ENCODE assay signal across 23 cellular contexts in the genomic region with DNA sequence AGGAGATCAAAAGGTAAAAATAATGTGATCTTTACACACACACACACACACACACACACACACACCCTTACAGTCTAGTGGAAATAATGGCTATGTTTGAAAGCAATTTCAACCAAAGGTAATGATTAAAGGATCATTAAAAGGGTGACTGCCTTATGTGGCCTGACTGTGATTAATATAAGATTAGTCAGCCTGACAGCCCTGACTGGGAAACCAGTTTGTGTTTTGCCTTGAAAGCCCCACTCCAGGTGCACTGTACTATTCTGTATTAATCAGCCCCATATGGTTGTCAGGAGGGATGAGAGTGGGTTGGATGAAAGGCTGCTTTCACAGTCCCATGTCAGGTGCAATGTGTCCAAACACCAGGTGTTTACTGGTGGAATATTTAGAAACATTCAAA. TPM values are rescaled to one million over a fixed set of nuclear protein-coding genes. Genes with fewer than 3 reads are reported as not detected.
A peak's percentile ranks its signal among the peaks of the same experiment; 100 is the strongest.
DNase-seq lines count a peak whose midpoint lies in the region; ATAC-seq and TF ChIP-seq lines count a peak whose summit lies in the region.
"Had no signal": no experiment of that assay in that cellular context is flagged by ENCODE, and none has a peak within 500 bp of the region (broad histone marks: within the 10 kb centered on the region; RNA-seq: fewer than 3 reads in every experiment).

No MANE protein-coding gene starts in this region.

- no peak overlapping the region for H3K27ac Mint-ChIP-seq in activated CD8-positive, alpha-beta memory T cell treated with anti-CD3 and anti-CD28 coated beads, Interleukin-2, amount 10 ng/mL, durations not matched to agents 7 days and 5 days
- H3K27ac Mint-ChIP-seq in natural killer cell, result no peak overlapping the region
- H3K27ac Mint-ChIP-seq in naive thymus-derived CD8-positive, alpha-beta T cell, result no peak overlapping the region
- H3K27ac Mint-ChIP-seq in activated T-helper 17 cell treated with anti-CD3 and anti-CD28 coated beads, Interleukin-2, amount 50 U/mL, for 72 hours, result no peak overlapping the region
- H3K27ac Mint-ChIP-seq: activated B cell treated with CpG ODN at 0.5 μM for 24 hours; activated CD8-positive, alpha-beta T cell treated with anti-CD3 and anti-CD28 coated beads for 36 hours; activated T-cell treated with anti-CD3 and anti-CD28 coated beads, Interleukin-2, amount 50 U/mL, for 72 hours; CD8-positive, alpha-beta memory T cell; effector memory CD8-positive, alpha-beta T cell had no signal

- ATAC-seq in esophagus mucosa, result peak; percentile 69
- ATAC-seq in activated CD8-positive, alpha-beta memory T cell treated with anti-CD3 and anti-CD28 coated beads, Interleukin-2, amount 10 ng/mL, durations not matched to agents 7 days and 5 days, result no peak
- ATAC-seq in natural killer cell, result no peak
- ATAC-seq in naive thymus-derived CD8-positive, alpha-beta T cell, result no peak
- ATAC-seq in activated T-helper 17 cell treated with anti-CD3 and anti-CD28 coated beads, Interleukin-2, amount 50 U/mL, for 72 hours (replicated peaks), result no peak
- ATAC-seq: activated CD8-positive, alpha-beta T cell treated with anti-CD3 and anti-CD28 coated beads for 36 hours; activated T-cell treated with anti-CD3 and anti-CD28 coated beads, Interleukin-2, amount 50 U/mL, for 72 hours; effector memory CD8-positive, alpha-beta T cell; left lobe of liver; right lobe of liver had no signal

- DNase-seq in ACHN, result peak; percentile 77
- DNase-seq in NCI-H1417 (lab: John Stamatoyannopoulos, UW), result peak in 2 of 3 experiments; percentile 84 to 98
- peak; percentile 47 for DNase-seq in NCI-H82 treated with DMSO at 0.1 percent for 48 hours (lab: John Stamatoyannopoulos, UW; ENCODE audit: unreplicated experiment)
- no peak for DNase-seq in activated CD8-positive, alpha-beta memory T cell treated with anti-CD3 and anti-CD28 coated beads, Interleukin-2, amount 10 ng/mL, durations not matched to agents 7 days and 5 days
- no peak for DNase-seq in natural killer cell
- DNase-seq in naive thymus-derived CD8-positive, alpha-beta T cell, result no peak
- DNase-seq: activated B cell treated with CpG ODN at 0.5 μM for 24 hours; activated CD8-positive, alpha-beta T cell treated with anti-CD3 and anti-CD28 coated beads for 36 hours; activated T-cell treated with anti-CD3 and anti-CD28 coated beads, Interleukin-2, amount 50 U/mL, for 72 hours; CD8-positive, alpha-beta memory T cell; effector memory CD8-positive, alpha-beta T cell; IMR-90; MG63; NCI-H2107; occipital lobe; right lobe of liver; SJCRH30; stimulated activated CD4-positive, alpha-beta T cell treated with anti-CD3 and anti-CD28 coated beads, Interleukin-2, amount 100 ng/mL, for 24 hours; T-helper 2 cell; uterus had no signal

- H3K4me1 Mint-ChIP-seq in activated CD8-positive, alpha-beta memory T cell treated with anti-CD3 and anti-CD28 coated beads, Interleukin-2, amount 10 ng/mL, durations not matched to agents 7 days and 5 days, result no peaks in the 10 kb centered on the region
- H3K4me1 Mint-ChIP-seq in natural killer cell, result no peaks in the 10 kb centered on the region
- no peaks in the 10 kb centered on the region for H3K4me1 Mint-ChIP-seq in naive thymus-derived CD8-positive, alpha-beta T cell
- no peaks in the 10 kb centered on the region for H3K4me1 Mint-ChIP-seq in activated T-helper 17 cell treated with anti-CD3 and anti-CD28 coated beads, Interleukin-2, amount 50 U/mL, for 72 hours
- H3K4me1 Mint-ChIP-seq: activated B cell treated with CpG ODN at 0.5 μM for 24 hours; CD8-positive, alpha-beta memory T cell had no signal

- H3K36me3 Mint-ChIP-seq in activated CD8-positive, alpha-beta memory T cell treated with anti-CD3 and anti-CD28 coated beads, Interleukin-2, amount 10 ng/mL, durations not matched to agents 7 days and 5 days, result no peaks in the 10 kb centered on the region
- H3K36me3 Mint-ChIP-seq in natural killer cell, result no peaks in the 10 kb centered on the region
- H3K36me3 Mint-ChIP-seq in naive thymus-derived CD8-positive, alpha-beta T cell, result no peaks in the 10 kb centered on the region
- no peaks in the 10 kb centered on the region for H3K36me3 Mint-ChIP-seq in activated T-helper 17 cell treated with anti-CD3 and anti-CD28 coated beads, Interleukin-2, amount 50 U/mL, for 72 hours (ENCODE audit: low read depth)
- H3K36me3 Mint-ChIP-seq: CD8-positive, alpha-beta memory T cell had no signal

- intact Hi-C loops in natural killer cell (cut with micrococcal nuclease), result no loop called here

- H3K4me3 Mint-ChIP-seq in activated CD8-positive, alpha-beta memory T cell treated with anti-CD3 and anti-CD28 coated beads, Interleukin-2, amount 10 ng/mL, durations not matched to agents 7 days and 5 days, result no peak overlapping the region
- H3K4me3 Mint-ChIP-seq in natural killer cell, result no peak overlapping the region
- no peak overlapping the region for H3K4me3 Mint-ChIP-seq in naive thymus-derived CD8-positive, alpha-beta T cell
- H3K4me3 Mint-ChIP-seq in activated T-helper 17 cell treated with anti-CD3 and anti-CD28 coated beads, Interleukin-2, amount 50 U/mL, for 72 hours, result no peak overlapping the region
- H3K4me3 Mint-ChIP-seq: activated B cell treated with CpG ODN at 0.5 μM for 24 hours; activated CD8-positive, alpha-beta T cell treated with anti-CD3 and anti-CD28 coated beads for 36 hours; activated T-cell treated with anti-CD3 and anti-CD28 coated beads, Interleukin-2, amount 50 U/mL, for 72 hours; CD8-positive, alpha-beta memory T cell; effector memory CD8-positive, alpha-beta T cell had no signal

- H3K9me3 Mint-ChIP-seq in activated CD8-positive, alpha-beta memory T cell treated with anti-CD3 and anti-CD28 coated beads, Interleukin-2, amount 10 ng/mL, durations not matched to agents 7 days and 5 days (ENCODE audit: low read depth), result peaks cover 13% of the 10 kb centered on the region
- H3K9me3 Mint-ChIP-seq in natural killer cell, result peaks cover 2 to 4% of the 10 kb centered on the region in 2 donors
- H3K9me3 Mint-ChIP-seq in naive thymus-derived CD8-positive, alpha-beta T cell, result peaks cover 0 to 13% (median 0%) of the 10 kb centered on the region in 9 donors
- H3K9me3 Mint-ChIP-seq in activated T-helper 17 cell treated with anti-CD3 and anti-CD28 coated beads, Interleukin-2, amount 50 U/mL, for 72 hours, result peaks cover 11% of the 10 kb centered on the region
- H3K9me3 Mint-ChIP-seq: activated CD8-positive, alpha-beta T cell treated with anti-CD3 and anti-CD28 coated beads for 36 hours had no signal

- in situ Hi-C loops in ACHN (cut with HindIII; ENCODE audit: low pct_ligation_motif_present, low pct_unique_long_range_greater_than_20kb, low sequenced_read_pairs), result no loop called here

- POLR2A ChIA-PET in naive thymus-derived CD8-positive, alpha-beta T cell (lab: Charles Lee), result no interaction called here

- CTCF ChIA-PET in activated CD8-positive, alpha-beta memory T cell treated with anti-CD3 and anti-CD28 coated beads, Interleukin-2, amount 10 ng/mL, durations not matched to agents 7 days and 5 days (lab: Charles Lee), result no interaction called here

- H3K27me3 Mint-ChIP-seq in activated CD8-positive, alpha-beta memory T cell treated with anti-CD3 and anti-CD28 coated beads, Interleukin-2, amount 10 ng/mL, durations not matched to agents 7 days and 5 days, result no peaks in the 10 kb centered on the region
- peaks cover 0 to 2% of the 10 kb centered on the region in 2 donors for H3K27me3 Mint-ChIP-seq in natural killer cell (ENCODE audit: low read depth in 2 of 2)
- peaks cover 0 to 5% (median 2%) of the 10 kb centered on the region in 5 donors for H3K27me3 Mint-ChIP-seq in naive thymus-derived CD8-positive, alpha-beta T cell
- H3K27me3 Mint-ChIP-seq in activated T-helper 17 cell treated with anti-CD3 and anti-CD28 coated beads, Interleukin-2, amount 50 U/mL, for 72 hours, result no peaks in the 10 kb centered on the region
- H3K27me3 Mint-ChIP-seq: activated B cell treated with CpG ODN at 0.5 μM for 24 hours; activated CD8-positive, alpha-beta T cell treated with anti-CD3 and anti-CD28 coated beads for 36 hours; CD8-positive, alpha-beta memory T cell; effector memory CD8-positive, alpha-beta T cell had no signal

- no peak for TF ChIP-seq CTCF in natural killer cell (IDR thresholded peaks at IDR 0.05)

RNA-seq across cellular contexts. Expression of a gene that starts 10.5 kb away (rescaled TPM):
- total RNA-seq in esophagus mucosa (4.6 TPM), natural killer cell (not detected)
- total RNA-seq in activated CD8-positive, alpha-beta memory T cell treated with anti-CD3 and anti-CD28 coated beads, Interleukin-2, amount 10 ng/mL, durations not matched to agents 7 days and 5 days, result not detected
- total RNA-seq in naive thymus-derived CD8-positive, alpha-beta T cell, result not detected
- not detected for polyA plus RNA-seq in naive thymus-derived CD8-positive, alpha-beta T cell
- total RNA-seq in activated T-helper 17 cell treated with anti-CD3 and anti-CD28 coated beads, Interleukin-2, amount 50 U/mL, for 72 hours, result not detected
- total RNA-seq: activated B cell treated with CpG ODN at 0.5 μM for 24 hours; activated CD8-positive, alpha-beta T cell treated with anti-CD3 and anti-CD28 coated beads for 36 hours; activated T-cell treated with anti-CD3 and anti-CD28 coated beads, Interleukin-2, amount 50 U/mL, for 72 hours; CD8-positive, alpha-beta memory T cell had no signal
- polyA plus RNA-seq: CD8-positive, alpha-beta memory T cell had no signal

RNA-seq across cellular contexts. Expression of a gene that starts 48.3 kb away (rescaled TPM):
- 0.16 TPM for total RNA-seq in esophagus mucosa
- not detected for total RNA-seq in activated CD8-positive, alpha-beta memory T cell treated with anti-CD3 and anti-CD28 coated beads, Interleukin-2, amount 10 ng/mL, durations not matched to agents 7 days and 5 days
- total RNA-seq in natural killer cell, result not detected
- not detected for total RNA-seq in naive thymus-derived CD8-positive, alpha-beta T cell
- polyA plus RNA-seq in naive thymus-derived CD8-positive, alpha-beta T cell, result not detected
- not detected for total RNA-seq in activated T-helper 17 cell treated with anti-CD3 and anti-CD28 coated beads, Interleukin-2, amount 50 U/mL, for 72 hours
- total RNA-seq: activated B cell treated with CpG ODN at 0.5 μM for 24 hours; activated CD8-positive, alpha-beta T cell treated with anti-CD3 and anti-CD28 coated beads for 36 hours; activated T-cell treated with anti-CD3 and anti-CD28 coated beads, Interleukin-2, amount 50 U/mL, for 72 hours; CD8-positive, alpha-beta memory T cell; IMR-90; SJCRH30 had no signal
- polyA plus RNA-seq: CD8-positive, alpha-beta memory T cell; IMR-90 had no signal

Comparison
In these comparisons a context has a peak if more than half of its experiments do, and no peak if none do; other contexts are left out.
1. DNase-seq: peak in ACHN (single experiment), NCI-H1417 (2 of 3) and NCI-H82 treated with DMSO at 0.1 percent for 48 hours (single experiment); none in activated CD8-positive, alpha-beta memory T cell treated with anti-CD3 and anti-CD28 coated beads, Interleukin-2, amount 10 ng/mL, durations not matched to agents 7 days and 5 days (single experiment), natural killer cell (single experiment) and naive thymus-derived CD8-positive, alpha-beta T cell (0 of 10).